10 cellular contexts compared by ENCODE assay signal in genomic region chr4:31291238-31291637, GRCh38.
DNase-seq lines count a peak whose midpoint lies in the region; ATAC-seq and TF ChIP-seq lines count a peak whose summit lies in the region.
"Had no signal": no experiment of that assay in that cellular context is flagged by ENCODE, and none has a peak within 500 bp of the region (broad histone marks: within the 10 kb centered on the region; RNA-seq: fewer than 3 reads in every experiment).

No MANE protein-coding gene starts in this region.

- intact Hi-C loops in HCT116 (cut with micrococcal nuclease): no loop called here
- intact Hi-C loops in vagina (cut with DNase I): no loop called here

- POLR2A ChIA-PET in HCT116 (lab: Charles Lee): no interaction called here

- no TSS peak for BruUV-seq in HCT116 (replicated peaks; lab: Mats Ljungman, UMichigan)

- no peaks in the 10 kb centered on the region for H4K20me1 ChIP-seq in HCT116 (ENCODE audit: insufficient read depth)

- TF ChIP-seq CTCF in HCT116 (IDR thresholded peaks at IDR 0.05 in 2 of 3, conservative IDR thresholded peaks at IDR 0.05 in 1 of 3; ENCODE audit: borderline replicate concordance in 1 of 3, insufficient read depth in 1 of 3, low read depth in 2 of 3, low read length in 2 of 3) (no peak), vagina (IDR thresholded peaks at IDR 0.05) (no peak)

- no peaks in the 10 kb centered on the region for H3K79me2 ChIP-seq in HCT116 (ENCODE audit: insufficient read depth, low read length)

- TF ChIP-seq POLR2A in HCT116 (IDR thresholded peaks at IDR 0.05; ENCODE audit: borderline replicate concordance, extremely low read depth, insufficient read depth, insufficient read length): no peak
- TF ChIP-seq POLR2A in vagina (IDR thresholded peaks at IDR 0.05): no peak

- DNase-seq in HCT116 (ENCODE audit: low read depth, low spot score) (no peak), iPS DF 6.9 (ENCODE audit: low read depth, low spot score) (peak; percentile 27), vagina (ENCODE audit: extremely low spot score in 2 of 2) (no peak)
- DNase-seq in activated CD4-positive, CD25-positive, alpha-beta regulatory T cell (lab: John Stamatoyannopoulos, UW): no peak
- DNase-seq: activated CD4-positive, alpha-beta memory T cell treated with anti-CD3 and anti-CD28 coated beads for 36 hours; stimulated activated CD4-positive, alpha-beta T cell treated with anti-CD3 and anti-CD28 coated beads, Interleukin-4, amount 100 ng/mL, for 24 hours; T-helper 17 cell had no signal

- TF ChIP-seq RAD21 in HCT116 (IDR thresholded peaks at IDR 0.05; ENCODE audit: low read depth): no peak

- no CpG with 5 or more reads among the region's 1 CpG for WGBS in iPS DF 6.9 (ENCODE audit: insufficient coverage, insufficient read length)

- peak overlapping the region; percentile 50 for H2AFZ ChIP-seq in HCT116 (ENCODE audit: low read depth, low read length, poor library complexity, severe bottlenecking)

- RAD21 ChIA-PET in HCT116 (lab: Charles Lee; ENCODE audit: low non-redundant PET in 1 of 2, low total read pairs in 2 of 2, uncharacterized antibody in 2 of 2, unreplicated experiment in 2 of 2): no interaction called here

- no peak overlapping the region for H3K27ac ChIP-seq in HCT116 (ENCODE audit: low read depth, low read length)
- H3K27ac ChIP-seq in HUES48 (ENCODE audit: low read depth, low read length): peak overlapping the region; percentile 64
- no peak overlapping the region for H3K27ac ChIP-seq in iPS DF 6.9 (ENCODE audit: low read length)
- no peak overlapping the region for H3K27ac ChIP-seq in vagina

- H3K4me1 ChIP-seq in HCT116 (ENCODE audit: control insufficient read depth in 1 of 2, insufficient read depth in 2 of 2, low read length in 2 of 2): no peaks in the 10 kb centered on the region
- H3K4me1 ChIP-seq in HUES48 (ENCODE audit: control insufficient read depth, insufficient read depth, low read length): peaks cover 17% of the 10 kb centered on the region
- H3K4me1 ChIP-seq in iPS DF 6.9 (ENCODE audit: control insufficient read depth, insufficient read depth, low read length): no peaks in the 10 kb centered on the region
- no peaks in the 10 kb centered on the region for H3K4me1 ChIP-seq in vagina

- no peak overlapping the region for H3K4me2 ChIP-seq in HCT116 (ENCODE audit: low read length)

- H3K27me3 ChIP-seq in HCT116 (ENCODE audit: insufficient read depth, low read length) (no peaks in the 10 kb centered on the region), HUES48 (ENCODE audit: control insufficient read depth, insufficient read depth, low read length) (peaks cover 6% of the 10 kb centered on the region; the same call in 1 of the 2 replicates), iPS DF 6.9 (ENCODE audit: control insufficient read depth, insufficient read depth, low read length) (no peaks in the 10 kb centered on the region), vagina (no peaks in the 10 kb centered on the region)

- no peaks in the 10 kb centered on the region for H3K9me2 ChIP-seq in HCT116 (ENCODE audit: insufficient read depth)

- CTCF ChIA-PET in HCT116 (lab: Charles Lee): no interaction called here

- H3K4me3 ChIP-seq in HCT116 (replicated peaks in 1 of 2; ENCODE audit: low read depth in 1 of 2, low read length in 2 of 2) (no peak overlapping the region), HUES48 (ENCODE audit: low read depth, low read length) (peak overlapping the region; percentile 18; the same call in 1 of the 2 replicates), iPS DF 6.9 (ENCODE audit: low read length) (no peak overlapping the region), vagina (no peak overlapping the region)

- no peak overlapping the region for H3K9ac ChIP-seq in HCT116 (ENCODE audit: low read length)
- H3K9ac ChIP-seq in HUES48 (ENCODE audit: low read depth, low read length): peak overlapping the region; percentile 0; the same call in 1 of the 2 replicates

- peak; percentile 91 for ATAC-seq in GM18909 (IDR thresholded peaks at IDR 0.05; ENCODE audit: poor library complexity, unreplicated experiment)
- no peak for ATAC-seq in HCT116
- ATAC-seq in esophagus mucosa: no peak
- ATAC-seq: T-helper 17 cell had no signal

- H3K36me3 ChIP-seq in HCT116 (ENCODE audit: control insufficient read depth in 1 of 2, insufficient read depth in 2 of 2, low read length in 2 of 2) (no peaks in the 10 kb centered on the region), HUES48 (ENCODE audit: control insufficient read depth, insufficient read depth, low read length) (no peaks in the 10 kb centered on the region), iPS DF 6.9 (ENCODE audit: control insufficient read depth, insufficient read depth, low read length) (no peaks in the 10 kb centered on the region), vagina (no peaks in the 10 kb centered on the region)

- 0 out of 4 replicates have a peak, but pooled peaks cover 0 to 6% of the 10 kb centered on the region in 2 experiments for H3K9me3 ChIP-seq in HCT116 (ENCODE audit: control insufficient read depth in 1 of 2, insufficient read depth in 1 of 2, low read depth in 1 of 2, low read length in 2 of 2)
- 0 out of 2 replicates have a peak, but pooled peaks cover 3% of the 10 kb centered on the region for H3K9me3 ChIP-seq in HUES48 (ENCODE audit: control insufficient read depth, insufficient read depth, low read length)
- H3K9me3 ChIP-seq in iPS DF 6.9 (ENCODE audit: control insufficient read depth, insufficient read depth, low read length): no peaks in the 10 kb centered on the region
- no peaks in the 10 kb centered on the region for H3K9me3 ChIP-seq in vagina

TF ChIP-seq in HCT116, 20 proteins besides CTCF, POLR2A, EP300 and RAD21:
- TF ChIP-seq MAX (IDR thresholded peaks at IDR 0.05): no peak
- TF ChIP-seq ELF1 (IDR thresholded peaks at IDR 0.05; ENCODE audit: borderline replicate concordance, low read depth): no peak
- no peak for TF ChIP-seq SP1 (IDR thresholded peaks at IDR 0.05; ENCODE audit: low read depth)
- TF ChIP-seq EZH2phosphoT487 (IDR thresholded peaks at IDR 0.05; ENCODE audit: borderline replicate concordance): no peak
